ENCODE assay signal across 20 cellular contexts in the genomic region with DNA sequence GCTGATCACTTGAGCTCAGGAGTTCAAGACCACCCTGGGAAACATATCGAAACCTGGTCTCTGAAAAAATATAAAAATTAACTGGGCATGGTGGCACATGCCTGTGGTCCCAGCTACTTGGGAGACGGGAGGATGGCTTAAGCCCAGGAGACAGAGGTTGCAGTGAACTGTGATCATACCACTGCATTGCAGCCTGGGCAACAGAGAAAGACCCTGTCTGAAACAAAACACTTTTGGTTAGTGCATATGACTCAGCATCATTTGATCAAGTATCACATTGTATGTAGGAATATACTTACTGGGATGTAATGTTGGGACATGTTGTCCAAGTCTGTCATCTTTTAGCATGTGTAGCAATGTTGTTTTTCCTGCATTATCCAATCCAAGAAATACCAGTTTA.
"Had no signal": no experiment of that assay in that cellular context is flagged by ENCODE, and none has a peak within 500 bp of the region (broad histone marks: within the 10 kb centered on the region; RNA-seq: fewer than 3 reads in every experiment).

No MANE protein-coding gene starts in this region.

- H3K36me3 Mint-ChIP-seq: natural killer cell treated with Interleukin-12 subunit alpha and Interleukin-12 subunit beta and Interleukin-15 and Interleukin-18, amount 100 ng/mL, for 72 hours had no signal

- H3K9me3 ChIP-seq: gastroesophageal sphincter, left lung, lower lobe of right lung, sigmoid colon, testis, tibial nerve had no signal

- H3K9me3 Mint-ChIP-seq: natural killer cell treated with Interleukin-12 subunit alpha and Interleukin-12 subunit beta and Interleukin-15 and Interleukin-18, amount 100 ng/mL, for 72 hours; stimulated activated naive B cell treated with anti-CD40 and anti-IgM and Interleukin-4, amounts not matched to agents 10 μg/mL and 1 μg/mL and 100 μg/mL, for 72 hours; stimulated activated naive CD8-positive, alpha-beta T cell treated with anti-CD3 and anti-CD28 coated beads, Interleukin-15, amount 100 ng/mL, for 72 hours had no signal

- H3K4me1 ChIP-seq: gastroesophageal sphincter, lower lobe of right lung, sigmoid colon, testis, tibial nerve had no signal

- H3K4me3 Mint-ChIP-seq: natural killer cell treated with Interleukin-12 subunit alpha and Interleukin-12 subunit beta and Interleukin-15 and Interleukin-18, amount 100 ng/mL, for 72 hours; stimulated activated naive B cell treated with anti-CD40 and anti-IgM and Interleukin-4, amounts not matched to agents 10 μg/mL and 1 μg/mL and 100 μg/mL, for 72 hours; stimulated activated naive CD8-positive, alpha-beta T cell treated with anti-CD3 and anti-CD28 coated beads, Interleukin-15, amount 100 ng/mL, for 72 hours had no signal

- H3K27ac Mint-ChIP-seq: natural killer cell treated with Interleukin-12 subunit alpha and Interleukin-12 subunit beta and Interleukin-15 and Interleukin-18, amount 100 ng/mL, for 72 hours; stimulated activated naive B cell treated with anti-CD40 and anti-IgM and Interleukin-4, amounts not matched to agents 10 μg/mL and 1 μg/mL and 100 μg/mL, for 72 hours had no signal

- H3K27me3 ChIP-seq: dorsolateral prefrontal cortex, gastroesophageal sphincter, left lung, sigmoid colon, testis, tibial nerve had no signal

- H3K27me3 Mint-ChIP-seq: natural killer cell treated with Interleukin-12 subunit alpha and Interleukin-12 subunit beta and Interleukin-15 and Interleukin-18, amount 100 ng/mL, for 72 hours; stimulated activated naive B cell treated with anti-CD40 and anti-IgM and Interleukin-4, amounts not matched to agents 10 μg/mL and 1 μg/mL and 100 μg/mL, for 72 hours; stimulated activated naive CD8-positive, alpha-beta T cell treated with anti-CD3 and anti-CD28 coated beads, Interleukin-15, amount 100 ng/mL, for 72 hours had no signal

- H3K4me3 ChIP-seq: dorsolateral prefrontal cortex, gastroesophageal sphincter, left lung, lower lobe of right lung, sigmoid colon, skin epidermis, testis, tibial nerve had no signal

- H3K27ac ChIP-seq: dorsolateral prefrontal cortex, gastroesophageal sphincter, left lung, lower lobe of right lung, sigmoid colon, skin epidermis, testis, tibial nerve had no signal

- DNase-seq: cortex of kidney; dorsolateral prefrontal cortex; effector CD8-positive, alpha-beta T cell; glutamatergic neuron; islet precursor cell; left lung; lower lobe of right lung; mesenchymal stem cell; midbrain; occipital lobe; sigmoid colon; stimulated activated CD4-positive, alpha-beta T cell treated with anti-CD3 and anti-CD28 coated beads, Interleukin-2, amount 100 ng/mL, for 24 hours; stimulated activated CD4-positive, alpha-beta T cell treated with anti-CD3 and anti-CD28 coated beads, Interleukin-4, amount 100 ng/mL, for 4 hours; stimulated activated naive B cell treated with anti-CD40 and anti-IgM and Interleukin-4, amounts not matched to agents 10 μg/mL and 1 μg/mL and 100 μg/mL, for 72 hours; stimulated activated naive CD8-positive, alpha-beta T cell treated with anti-CD3 and anti-CD28 coated beads, Interleukin-15, amount 100 ng/mL, for 72 hours; testis had no signal

- ATAC-seq: gastroesophageal sphincter; left lung; lower lobe of right lung; natural killer cell treated with Interleukin-12 subunit alpha and Interleukin-12 subunit beta and Interleukin-15 and Interleukin-18, amount 100 ng/mL, for 72 hours; stimulated activated naive B cell treated with anti-CD40 and anti-IgM and Interleukin-4, amounts not matched to agents 10 μg/mL and 1 μg/mL and 100 μg/mL, for 72 hours; stimulated activated naive CD8-positive, alpha-beta T cell treated with anti-CD3 and anti-CD28 coated beads, Interleukin-15, amount 100 ng/mL, for 72 hours had no signal
